In genomic region chr20:21820045-21820444, GRCh38 we compare ENCODE assay signal across 21 cellular contexts.
DNase-seq lines count a peak whose midpoint lies in the region; ATAC-seq, FAIRE-seq and TF ChIP-seq lines count a peak whose summit lies in the region.
"Had no signal": no experiment of that assay in that cellular context is flagged by ENCODE, and none has a peak within 500 bp of the region (broad histone marks: within the 10 kb centered on the region; RNA-seq: fewer than 3 reads in every experiment).

No MANE protein-coding gene starts in this region.

- DNase-seq in HepG2 (ENCODE audit: low spot score) (no peak), right lobe of liver (no peak), NCI-H1105 (lab: John Stamatoyannopoulos, UW) (peak; percentile 58), K562 (ENCODE audit: extremely low read depth in 1 of 4, low spot score in 3 of 4) (no peak), heart left ventricle (no peak), T-helper 17 cell (no peak), cardiac septum (ENCODE audit: low spot score) (no peak)
- DNase-seq: 8988T; C1 segment of cervical spinal cord; Calu3; CD4-positive, alpha-beta memory T cell; COR-L47; DMS53; DMS79 treated with DMSO at 0.1 percent for 48 hours; GF-D8; H9; HFFc6 had no signal

- H3K9me1 ChIP-seq in K562 (ENCODE audit: control insufficient read depth, insufficient read depth, low read length) = no peaks in the 10 kb centered on the region

- in situ Hi-C loops in HepG2 (cut with HindIII; ENCODE audit: extremely low pct_ligation_motif_present, low pct_unique_long_range_greater_than_20kb) = no loop called here
- in situ Hi-C loops in K562 (cut with MboI) = no loop called here

- H3K36me3 ChIP-seq in HepG2 (replicated peaks in 1 of 2; ENCODE audit: control insufficient read depth in 1 of 2, insufficient read depth in 2 of 2, low read length in 2 of 2) (no peaks in the 10 kb centered on the region), right lobe of liver (no peaks in the 10 kb centered on the region), K562 (ENCODE audit: control insufficient read depth, insufficient read depth, low read length) (no peaks in the 10 kb centered on the region), heart left ventricle (no peaks in the 10 kb centered on the region)

- ATAC-seq in HepG2 (no peak), right lobe of liver (no peak), K562 (no peak), heart left ventricle (no peak), T-helper 17 cell (no peak)
- ATAC-seq: GM23338, HCT116 had no signal

- no peaks in the 10 kb centered on the region for H3K9me3 ChIP-seq in HepG2 (ENCODE audit: low read length)
- no peaks in the 10 kb centered on the region for H3K9me3 ChIP-seq in right lobe of liver
- no peaks in the 10 kb centered on the region for H3K9me3 ChIP-seq in K562 (replicated peaks; ENCODE audit: control insufficient read depth, insufficient read depth, low read depth, low read length)
- H3K9me3 ChIP-seq in heart left ventricle = no peaks in the 10 kb centered on the region
- H3K9me3 ChIP-seq in T-helper 17 cell (ENCODE audit: control insufficient read depth, low read length, poor library complexity, severe bottlenecking) = no peaks in the 10 kb centered on the region

- H2AFZ ChIP-seq in HepG2 (ENCODE audit: low read length) (no peak overlapping the region), K562 (ENCODE audit: low read depth, low read length) (no peak overlapping the region)
- H2AFZ ChIP-seq: GM23338 had no signal

- H3K9ac ChIP-seq in HepG2 (ENCODE audit: insufficient read depth, low read depth, low read length) (no peak overlapping the region), K562 (ENCODE audit: insufficient read depth in 1 of 2, low read depth in 2 of 2, low read length in 2 of 2) (no peak overlapping the region)

- TF ChIP-seq CTCF in HepG2 (CRISPR knock-in tag; IDR thresholded peaks at IDR 0.05) = no peak
- no peak for TF ChIP-seq CTCF in right lobe of liver (IDR thresholded peaks at IDR 0.05)
- no peak for TF ChIP-seq CTCF in K562 (IDR thresholded peaks at IDR 0.05 in 2 of 3, conservative IDR thresholded peaks at IDR 0.05 in 1 of 3; ENCODE audit: insufficient read depth in 2 of 3, low read depth in 1 of 3, low read length in 3 of 3)
- no peak for TF ChIP-seq CTCF in heart left ventricle (IDR thresholded peaks at IDR 0.05)

- H3K79me2 ChIP-seq in HepG2 (ENCODE audit: insufficient read depth, low read length) = no peaks in the 10 kb centered on the region
- no peaks in the 10 kb centered on the region for H3K79me2 ChIP-seq in K562 (ENCODE audit: control insufficient read depth, insufficient read depth, low read length)

- H3K27me3 Mint-ChIP-seq in T-helper 17 cell = no peaks in the 10 kb centered on the region
- H3K27me3 Mint-ChIP-seq: CD4-positive, alpha-beta memory T cell had no signal

- TF ChIP-seq RAD21 in HepG2 (CRISPR knock-in tag; IDR thresholded peaks at IDR 0.05) (no peak), K562 (CRISPR knock-in tag; conservative IDR thresholded peaks at IDR 0.05 in 1 of 2, IDR thresholded peaks at IDR 0.05 in 1 of 2) (no peak)

- POLR2A ChIA-PET in HepG2 (lab: Yijun Ruan, JAX) = no interaction called here
- POLR2A ChIA-PET in K562 (lab: Yijun Ruan, JAX) = no interaction called here

- no peak overlapping the region for H3K27ac Mint-ChIP-seq in T-helper 17 cell
- H3K27ac Mint-ChIP-seq: CD4-positive, alpha-beta memory T cell; GM23338; H9; HFFc6 had no signal

- H3K4me3 Mint-ChIP-seq in T-helper 17 cell = no peak overlapping the region
- H3K4me3 Mint-ChIP-seq: CD4-positive, alpha-beta memory T cell; GM23338; H9; HFFc6 had no signal

- H3K4me3 ChIP-seq in HepG2 (replicated peaks in 1 of 3; ENCODE audit: insufficient read depth in 1 of 3, low read depth in 2 of 3, low read length in 3 of 3) (no peak overlapping the region), right lobe of liver (no peak overlapping the region), K562 (no peak overlapping the region), heart left ventricle (no peak overlapping the region)
- H3K4me3 ChIP-seq: GM23338 had no signal

- TF ChIP-seq POLR2A in HepG2 (IDR thresholded peaks at IDR 0.05; ENCODE audit: insufficient read depth in 1 of 2, low read depth in 2 of 2, low read length in 2 of 2) (no peak), right lobe of liver (IDR thresholded peaks at IDR 0.05) (no peak), K562 (conservative IDR thresholded peaks at IDR 0.05) (no peak), heart left ventricle (IDR thresholded peaks at IDR 0.05) (no peak)

- no peak overlapping the region for H3K27ac ChIP-seq in HepG2 (ENCODE audit: extremely low read length, insufficient read depth, low read length)
- no peak overlapping the region for H3K27ac ChIP-seq in right lobe of liver
- no peak overlapping the region for H3K27ac ChIP-seq in K562 (ENCODE audit: extremely low read depth, low read depth, low read length)
- no peak overlapping the region for H3K27ac ChIP-seq in heart left ventricle

- H3K4me1 Mint-ChIP-seq in T-helper 17 cell = no peaks in the 10 kb centered on the region
- H3K4me1 Mint-ChIP-seq: CD4-positive, alpha-beta memory T cell had no signal

- 0% methylated on average over 1 of the region's 1 CpG for WGBS in HepG2 (ENCODE audit: low lambda C conversion rate)
- WGBS in right lobe of liver (ENCODE audit: insufficient coverage, low coverage, low lambda C conversion rate, missing lambda C conversion rate) = 41% methylated on average over 1 of the region's 1 CpG
- WGBS in K562 (ENCODE audit: insufficient coverage, low coverage, missing lambda C conversion rate) = 0% methylated on average over 1 of the region's 1 CpG
- 54 to 67% (median 58%) methylated on average over 1 of the region's 1 CpG for WGBS in heart left ventricle, 4 donors

- no peaks in the 10 kb centered on the region for H3K36me3 Mint-ChIP-seq in T-helper 17 cell (ENCODE audit: low read depth)
- H3K36me3 Mint-ChIP-seq: CD4-positive, alpha-beta memory T cell had no signal

- H4K20me1 ChIP-seq in HepG2 (ENCODE audit: insufficient read depth, low read length) (no peaks in the 10 kb centered on the region), K562 (replicated peaks; ENCODE audit: control insufficient read depth, insufficient read depth, low read length) (no peaks in the 10 kb centered on the region)

- H3K4me1 ChIP-seq in HepG2 (ENCODE audit: insufficient read depth, low read length) = no peaks in the 10 kb centered on the region
- no peaks in the 10 kb centered on the region for H3K4me1 ChIP-seq in right lobe of liver
- no peaks in the 10 kb centered on the region for H3K4me1 ChIP-seq in K562 (replicated peaks in 1 of 2; ENCODE audit: control insufficient read depth in 2 of 2, insufficient read depth in 2 of 2, low read length in 2 of 2)
- H3K4me1 ChIP-seq in heart left ventricle = no peaks in the 10 kb centered on the region

- CTCF ChIA-PET in HepG2 (lab: Yijun Ruan, JAX; ENCODE audit: low intra/inter-chr PET ratio, low total read pairs) (no interaction called here), K562 (lab: Yijun Ruan, JAX; ENCODE audit: low intra/inter-chr PET ratio) (no interaction called here)

- FAIRE-seq in HepG2 (lab: Jason Lieb, UNC) = no peak
- FAIRE-seq in K562 (lab: Jason Lieb, UNC) = no peak
- FAIRE-seq: GM12891, GM18507 had no signal

- BruUV-seq in HepG2 (replicated peaks; lab: Mats Ljungman, UMichigan) (no TSS peak), K562 (replicated peaks; lab: Mats Ljungman, UMichigan) (no TSS peak)

- intact Hi-C loops in HepG2 (cut with micrococcal nuclease; ENCODE audit: unreplicated experiment) (no loop called here), right lobe of liver (cut with DNase I) (no loop called here), K562 (cut with micrococcal nuclease) (no loop called here), heart left ventricle (cut with DNase I) (no loop called here), cardiac septum (cut with DNase I) (no loop called here)

- no peak overlapping the region for H3K4me2 ChIP-seq in HepG2 (ENCODE audit: low read depth, low read length)
- H3K4me2 ChIP-seq in K562 (ENCODE audit: insufficient read depth, low read length) = no peak overlapping the region
- H3K4me2 ChIP-seq: GM23338 had no signal

- TF ChIP-seq EP300 in HepG2 (IDR thresholded peaks at IDR 0.05; ENCODE audit: low read depth in 2 of 2, low read length in 2 of 2) = no peak
- no peak for TF ChIP-seq EP300 in HepG2 (CRISPR knock-in tag; IDR thresholded peaks at IDR 0.05; ENCODE audit: borderline replicate concordance)
- TF ChIP-seq EP300 in K562 (IDR thresholded peaks at IDR 0.05; ENCODE audit: low read length) = no peak

- H3K27me3 ChIP-seq in HepG2 (ENCODE audit: control insufficient read depth in 1 of 2, insufficient read depth in 2 of 2, low read length in 2 of 2) (peaks cover 0 to 4% of the 10 kb centered on the region in 2 experiments; a peak in 1 of 5 replicates), right lobe of liver (no peaks in the 10 kb centered on the region), K562 (ENCODE audit: control insufficient read depth in 2 of 2, insufficient read depth in 2 of 2, low read length in 2 of 2) (no peaks in the 10 kb centered on the region), heart left ventricle (no peaks in the 10 kb centered on the region)

TF ChIP-seq in HepG2, 621 proteins besides CTCF, POLR2A, EP300 and RAD21 (continues in another document):
- no peak for TF ChIP-seq ZBTB7A (CRISPR knock-in tag; IDR thresholded peaks at IDR 0.05)
- TF ChIP-seq EEA1 (CRISPR knock-in tag; IDR thresholded peaks at IDR 0.05; ENCODE audit: borderline replicate concordance) = no peak
- no peak for TF ChIP-seq ZFY (CRISPR knock-in tag; IDR thresholded peaks at IDR 0.05)
- no peak for TF ChIP-seq RBFOX2 (IDR thresholded peaks at IDR 0.05; ENCODE audit: low read depth, low read length)
- TF ChIP-seq PRPF4 (IDR thresholded peaks at IDR 0.05; ENCODE audit: low read depth, low read length, poor library complexity, severe bottlenecking) = no peak

TF ChIP-seq in K562, 482 proteins besides CTCF, POLR2A, EP300 and RAD21 (continues in another document):
- no peak for TF ChIP-seq ZNF384 (IDR thresholded peaks at IDR 0.05; ENCODE audit: low read depth, low read length)
- no peak for TF ChIP-seq CTBP1 (IDR thresholded peaks at IDR 0.05; ENCODE audit: borderline replicate concordance)
- no peak for TF ChIP-seq ZSCAN29 (IDR thresholded peaks at IDR 0.05)
- TF ChIP-seq HMG20A (CRISPR knock-in tag; conservative IDR thresholded peaks at IDR 0.05) = no peak
- TF ChIP-seq HCFC1 (IDR thresholded peaks at IDR 0.05; ENCODE audit: low read depth, low read length) = no peak
- TF ChIP-seq C11orf30 (IDR thresholded peaks at IDR 0.05; ENCODE audit: low read depth) = peak; percentile 42; the same call in 1 of the 2 replicates
- TF ChIP-seq ZNF445 (CRISPR knock-in tag; IDR thresholded peaks at IDR 0.05; ENCODE audit: low read depth) = no peak
- peak; percentile 54 for TF ChIP-seq ZNF316 (IDR thresholded peaks at IDR 0.05)
- no peak for TF ChIP-seq BCL6 (CRISPR knock-in tag; IDR thresholded peaks at IDR 0.05)
- TF ChIP-seq FOXA1 (IDR thresholded peaks at IDR 0.05; ENCODE audit: borderline replicate concordance) = no peak
- TF ChIP-seq HDAC2 (IDR thresholded peaks at IDR 0.05) = no peak

Comparison
In these comparisons a context has a peak if more than half of its experiments do, and no peak if none do; other contexts are left out.
1. Of the 241 proteins assayed by ChIP-seq in both HepG2 and K562: peak only in HepG2: MAFK; only in K562: MAFG; in both: MAFF; in neither: 237; mixed calls (peak in some experiments, not most) for 1.